ENCODE assay signal across 8 cellular contexts in genomic region chr10:104349623-104350142, GRCh38. TPM values are rescaled to one million over a fixed set of nuclear protein-coding genes. Genes with fewer than 3 reads are reported as not detected.
DNase-seq lines count a peak whose midpoint lies in the region; ATAC-seq and TF ChIP-seq lines count a peak whose summit lies in the region.

No MANE protein-coding gene starts in this region.

- H3K27ac Mint-ChIP-seq in mesothelial cell of epicardium (no peak overlapping the region), nephron progenitor cell (no peak overlapping the region)

- H3K36me3 Mint-ChIP-seq in mesothelial cell of epicardium (no peaks in the 10 kb centered on the region), nephron progenitor cell (ENCODE audit: low read depth) (no peaks in the 10 kb centered on the region)

- H3K9me3 Mint-ChIP-seq in mesothelial cell of epicardium (no peaks in the 10 kb centered on the region), nephron progenitor cell (peaks cover 3% of the 10 kb centered on the region)

- peak; percentile 38 for ATAC-seq in HG03196 (IDR thresholded peaks at IDR 0.05; ENCODE audit: unreplicated experiment)

- H3K4me3 Mint-ChIP-seq in mesothelial cell of epicardium: no peak overlapping the region
- no peak overlapping the region for H3K4me3 Mint-ChIP-seq in nephron progenitor cell

- H3K27me3 Mint-ChIP-seq in mesothelial cell of epicardium (ENCODE audit: low read depth) (peaks cover 16% of the 10 kb centered on the region), nephron progenitor cell (ENCODE audit: low read depth, poor library complexity) (peaks cover 9% of the 10 kb centered on the region)

- no peak for TF ChIP-seq CTCF in mesothelial cell of epicardium (IDR thresholded peaks at IDR 0.05; ENCODE audit: unreplicated experiment)
- no peak for TF ChIP-seq CTCF in nephron progenitor cell (IDR thresholded peaks at IDR 0.05)

- peak; percentile 58 for DNase-seq in NCI-H510A treated with DMSO at 0.1 percent for 48 hours (lab: John Stamatoyannopoulos, UW)
- DNase-seq in NCI-H510A (lab: John Stamatoyannopoulos, UW): no peak
- DNase-seq in SW480 (ENCODE audit: low spot score): peak; percentile 61
- peak; percentile 24 for DNase-seq in kidney glomerular epithelial cell (lab: John Stamatoyannopoulos, UW)
- DNase-seq in iPS-NIHi7 (ENCODE audit: extremely low spot score): no peak
- no peak for DNase-seq in mesothelial cell of epicardium (ENCODE audit: low spot score in 2 of 2, unreplicated experiment in 2 of 2)
- no peak for DNase-seq in nephron progenitor cell

- peaks cover 2% of the 10 kb centered on the region for H3K4me1 Mint-ChIP-seq in mesothelial cell of epicardium
- H3K4me1 Mint-ChIP-seq in nephron progenitor cell: peaks cover 10% of the 10 kb centered on the region

RNA-seq across cellular contexts. Expression of gene CFAP58, which starts 4.0 kb away (rescaled TPM):
- total RNA-seq in mesothelial cell of epicardium: 0.58 to 1.4 TPM (median 1.1 TPM) in 3 replicates

RNA-seq across cellular contexts. Expression of gene ITPRIP, which starts 11.4 kb away (rescaled TPM):
- total RNA-seq in mesothelial cell of epicardium: 23.3 to 24.5 TPM (median 23.6 TPM) in 3 replicates

Comparison
In these comparisons a context has a peak if more than half of its experiments do, and no peak if none do; other contexts are left out.
1. DNase-seq: peak in NCI-H510A treated with DMSO at 0.1 percent for 48 hours (single experiment), SW480 (single experiment) and kidney glomerular epithelial cell (single experiment); none in NCI-H510A (single experiment), iPS-NIHi7 (single experiment), mesothelial cell of epicardium (0 of 2) and nephron progenitor cell (single experiment).